Comparison of ENCODE assay signal across 2 cellular contexts in the genomic region with DNA sequence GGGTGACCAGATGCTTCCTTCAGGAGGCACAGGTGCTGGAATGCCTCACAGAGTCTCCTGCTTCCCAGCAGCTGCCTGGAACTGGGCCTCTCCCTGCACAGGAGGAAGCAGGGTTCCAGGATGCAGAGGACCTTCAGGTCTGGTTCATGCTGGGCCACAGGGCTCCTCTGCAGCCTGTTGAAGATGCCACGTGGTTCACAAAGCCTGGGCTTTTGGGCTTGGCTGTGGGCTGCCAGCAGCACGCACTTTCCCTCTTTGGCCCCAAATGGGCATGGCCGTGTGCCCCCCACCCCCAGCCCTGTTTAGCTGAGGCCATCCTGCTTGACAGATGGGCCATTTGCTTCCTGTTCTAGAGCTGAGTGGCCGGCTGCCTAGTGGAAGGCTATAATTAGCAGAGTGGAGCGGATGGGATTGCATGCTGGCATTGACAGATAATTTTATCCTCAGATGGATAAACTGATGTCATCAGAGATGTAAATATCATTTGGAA.
TF ChIP-seq lines count a peak whose summit lies in the region.

No MANE protein-coding gene starts in this region.

TF ChIP-seq in HEK293, 187 proteins besides CTCF, POLR2A, EP300 and RAD21 (continued from another document):
- TF ChIP-seq, protein P1, sequence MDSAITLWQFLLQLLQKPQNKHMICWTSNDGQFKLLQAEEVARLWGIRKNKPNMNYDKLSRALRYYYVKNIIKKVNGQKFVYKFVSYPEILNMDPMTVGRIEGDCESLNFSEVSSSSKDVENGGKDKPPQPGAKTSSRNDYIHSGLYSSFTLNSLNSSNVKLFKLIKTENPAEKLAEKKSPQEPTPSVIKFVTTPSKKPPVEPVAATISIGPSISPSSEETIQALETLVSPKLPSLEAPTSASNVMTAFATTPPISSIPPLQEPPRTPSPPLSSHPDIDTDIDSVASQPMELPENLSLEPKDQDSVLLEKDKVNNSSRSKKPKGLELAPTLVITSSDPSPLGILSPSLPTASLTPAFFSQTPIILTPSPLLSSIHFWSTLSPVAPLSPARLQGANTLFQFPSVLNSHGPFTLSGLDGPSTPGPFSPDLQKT (IDR thresholded peaks at IDR 0.05; ENCODE audit: borderline replicate concordance, low read depth, low read length), result no peak
- TF ChIP-seq ZNF768 (tag by site-specific recombination; IDR thresholded peaks at IDR 0.05) (no peak), ZNF221 (tag by site-specific recombination; IDR thresholded peaks at IDR 0.05; ENCODE audit: borderline replicate concordance) (no peak)

TF ChIP-seq in WTC11, 78 proteins besides CTCF, POLR2A, EP300 and RAD21 (continued from another document):
- TF ChIP-seq, protein P2, sequence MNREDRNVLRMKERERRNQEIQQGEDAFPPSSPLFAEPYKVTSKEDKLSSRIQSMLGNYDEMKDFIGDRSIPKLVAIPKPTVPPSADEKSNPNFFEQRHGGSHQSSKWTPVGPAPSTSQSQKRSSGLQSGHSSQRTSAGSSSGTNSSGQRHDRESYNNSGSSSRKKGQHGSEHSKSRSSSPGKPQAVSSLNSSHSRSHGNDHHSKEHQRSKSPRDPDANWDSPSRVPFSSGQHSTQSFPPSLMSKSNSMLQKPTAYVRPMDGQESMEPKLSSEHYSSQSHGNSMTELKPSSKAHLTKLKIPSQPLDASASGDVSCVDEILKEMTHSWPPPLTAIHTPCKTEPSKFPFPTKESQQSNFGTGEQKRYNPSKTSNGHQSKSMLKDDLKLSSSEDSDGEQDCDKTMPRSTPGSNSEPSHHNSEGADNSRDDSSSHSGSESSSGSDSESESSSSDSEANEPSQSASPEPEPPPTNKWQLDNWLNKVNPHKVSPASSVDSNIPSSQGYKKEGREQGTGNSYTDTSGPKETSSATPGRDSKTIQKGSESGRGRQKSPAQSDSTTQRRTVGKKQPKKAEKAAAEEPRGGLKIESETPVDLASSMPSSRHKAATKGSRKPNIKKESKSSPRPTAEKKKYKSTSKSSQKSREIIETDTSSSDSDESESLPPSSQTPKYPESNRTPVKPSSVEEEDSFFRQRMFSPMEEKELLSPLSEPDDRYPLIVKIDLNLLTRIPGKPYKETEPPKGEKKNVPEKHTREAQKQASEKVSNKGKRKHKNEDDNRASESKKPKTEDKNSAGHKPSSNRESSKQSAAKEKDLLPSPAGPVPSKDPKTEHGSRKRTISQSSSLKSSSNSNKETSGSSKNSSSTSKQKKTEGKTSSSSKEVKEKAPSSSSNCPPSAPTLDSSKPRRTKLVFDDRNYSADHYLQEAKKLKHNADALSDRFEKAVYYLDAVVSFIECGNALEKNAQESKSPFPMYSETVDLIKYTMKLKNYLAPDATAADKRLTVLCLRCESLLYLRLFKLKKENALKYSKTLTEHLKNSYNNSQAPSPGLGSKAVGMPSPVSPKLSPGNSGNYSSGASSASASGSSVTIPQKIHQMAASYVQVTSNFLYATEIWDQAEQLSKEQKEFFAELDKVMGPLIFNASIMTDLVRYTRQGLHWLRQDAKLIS (CRISPR knock-in tag; IDR thresholded peaks at IDR 0.05; ENCODE audit: borderline replicate concordance), result no peak
- TF ChIP-seq, protein P3, sequence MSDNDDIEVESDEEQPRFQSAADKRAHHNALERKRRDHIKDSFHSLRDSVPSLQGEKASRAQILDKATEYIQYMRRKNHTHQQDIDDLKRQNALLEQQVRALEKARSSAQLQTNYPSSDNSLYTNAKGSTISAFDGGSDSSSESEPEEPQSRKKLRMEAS (CRISPR knock-in tag; IDR thresholded peaks at IDR 0.05), result no peak
- TF ChIP-seq, protein P4, sequence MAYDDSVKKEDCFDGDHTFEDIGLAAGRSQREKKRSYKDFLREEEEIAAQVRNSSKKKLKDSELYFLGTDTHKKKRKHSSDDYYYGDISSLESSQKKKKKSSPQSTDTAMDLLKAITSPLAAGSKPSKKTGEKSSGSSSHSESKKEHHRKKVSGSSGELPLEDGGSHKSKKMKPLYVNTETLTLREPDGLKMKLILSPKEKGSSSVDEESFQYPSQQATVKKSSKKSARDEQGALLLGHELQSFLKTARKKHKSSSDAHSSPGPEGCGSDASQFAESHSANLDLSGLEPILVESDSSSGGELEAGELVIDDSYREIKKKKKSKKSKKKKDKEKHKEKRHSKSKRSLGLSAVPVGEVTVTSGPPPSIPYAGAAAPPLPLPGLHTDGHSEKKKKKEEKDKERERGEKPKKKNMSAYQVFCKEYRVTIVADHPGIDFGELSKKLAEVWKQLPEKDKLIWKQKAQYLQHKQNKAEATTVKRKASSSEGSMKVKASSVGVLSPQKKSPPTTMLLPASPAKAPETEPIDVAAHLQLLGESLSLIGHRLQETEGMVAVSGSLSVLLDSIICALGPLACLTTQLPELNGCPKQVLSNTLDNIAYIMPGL (CRISPR knock-in tag; IDR thresholded peaks at IDR 0.05), result no peak
- TF ChIP-seq E2F4 (CRISPR knock-in tag; IDR thresholded peaks at IDR 0.05; ENCODE audit: borderline replicate concordance, low read depth), result no peak
